Comparison of ENCODE assay signal across 21 cellular contexts in the genomic region with DNA sequence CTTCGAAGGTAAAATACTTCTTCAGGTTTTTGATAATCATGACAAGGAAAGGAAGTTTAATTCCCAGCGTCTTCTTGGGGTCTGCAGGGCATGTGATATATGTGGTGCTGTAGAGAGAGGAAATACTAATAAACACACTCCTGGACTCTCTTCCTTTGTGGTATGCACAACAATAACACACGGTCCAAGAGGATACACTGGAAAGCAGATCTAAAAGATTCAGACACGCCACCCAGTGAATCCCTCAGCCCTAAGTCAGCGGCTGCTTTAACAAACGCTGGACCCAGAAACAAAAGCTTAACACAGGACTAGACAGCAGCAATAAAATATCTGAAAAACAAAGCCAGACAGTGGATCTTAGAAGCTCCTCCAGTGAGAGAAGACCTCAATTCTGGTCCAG.
"Had no signal": no experiment of that assay in that cellular context is flagged by ENCODE, and none has a peak within 500 bp of the region (broad histone marks: within the 10 kb centered on the region; RNA-seq: fewer than 3 reads in every experiment).

No MANE protein-coding gene starts in this region.

- H3K27ac Mint-ChIP-seq: activated T-helper 1 cell treated with anti-CD3 and anti-CD28 coated beads, Interleukin-12 subunit alpha, Interleukin-12 subunit beta, Interleukin-2, Interleukin-4 antibody, amounts not matched to agents 30 ng/mL and 10 ng/mL and 1 ng/mL, durations not matched to agents 14 hours and 24 hours and 36 hours; dendritic cell treated with granulocyte-macrophage colony-stimulating factor and Interleukin-4, amounts not matched to agents 40 ng/mL and 50 ng/mL, for 4 days; stimulated activated naive CD8-positive, alpha-beta T cell treated with anti-CD3 and anti-CD28 coated beads, Interleukin-15, Interleukin-2, amounts not matched to agents 100 ng/mL and 50 ng/mL, for 24 hours; type B pancreatic cell had no signal

- H3K4me3 ChIP-seq: adrenal gland, lung, SK-N-MC, suprapubic skin had no signal

- H3K9me3 Mint-ChIP-seq: activated naive CD4-positive, alpha-beta T cell treated with anti-CD3 and anti-CD28 coated beads, Interleukin-2, amount 50 U/mL, for 72 hours; activated T-helper 1 cell treated with anti-CD3 and anti-CD28 coated beads, Interleukin-12 subunit alpha, Interleukin-12 subunit beta, Interleukin-2, Interleukin-4 antibody, amounts not matched to agents 30 ng/mL and 10 ng/mL and 1 ng/mL, durations not matched to agents 14 hours and 24 hours and 36 hours; dendritic cell treated with granulocyte-macrophage colony-stimulating factor and Interleukin-4, amounts not matched to agents 40 ng/mL and 50 ng/mL, for 4 days; stimulated activated naive CD8-positive, alpha-beta T cell treated with anti-CD3 and anti-CD28 coated beads, Interleukin-15, Interleukin-2, amounts not matched to agents 100 ng/mL and 50 ng/mL, for 24 hours; type B pancreatic cell had no signal

- ATAC-seq: activated naive CD4-positive, alpha-beta T cell treated with anti-CD3 and anti-CD28 coated beads, Interleukin-2, amount 50 U/mL, for 72 hours had no signal

- H3K27me3 ChIP-seq: adrenal gland, suprapubic skin had no signal

- H3K4me3 Mint-ChIP-seq: activated T-helper 1 cell treated with anti-CD3 and anti-CD28 coated beads, Interleukin-12 subunit alpha, Interleukin-12 subunit beta, Interleukin-2, Interleukin-4 antibody, amounts not matched to agents 30 ng/mL and 10 ng/mL and 1 ng/mL, durations not matched to agents 14 hours and 24 hours and 36 hours; dendritic cell treated with granulocyte-macrophage colony-stimulating factor and Interleukin-4, amounts not matched to agents 40 ng/mL and 50 ng/mL, for 4 days; stimulated activated naive CD8-positive, alpha-beta T cell treated with anti-CD3 and anti-CD28 coated beads, Interleukin-15, Interleukin-2, amounts not matched to agents 100 ng/mL and 50 ng/mL, for 24 hours; type B pancreatic cell had no signal

- H3K9me3 ChIP-seq: adrenal gland, suprapubic skin had no signal

- DNase-seq: activated CD4-positive, alpha-beta T cell treated with anti-CD3 and anti-CD28 coated beads, Interleukin-2, amount 50 U/mL, for 48 hours; activated gamma-delta T cell treated with Interleukin-2 at 50 U/mL for 16 hours; activated T-cell treated with anti-CD3 and anti-CD28 coated beads for 4 hours; foreskin melanocyte; glutamatergic neuron; kidney glomerular epithelial cell; midbrain; occipital lobe; posterior cingulate gyrus; retina had no signal

- H3K27me3 Mint-ChIP-seq: dendritic cell treated with granulocyte-macrophage colony-stimulating factor and Interleukin-4, amounts not matched to agents 40 ng/mL and 50 ng/mL, for 4 days; stimulated activated naive CD8-positive, alpha-beta T cell treated with anti-CD3 and anti-CD28 coated beads, Interleukin-15, Interleukin-2, amounts not matched to agents 100 ng/mL and 50 ng/mL, for 24 hours; type B pancreatic cell had no signal

- FAIRE-seq: astrocyte had no signal

- H3K27ac ChIP-seq: epithelial cell of prostate, SK-N-MC, suprapubic skin had no signal
